17 cellular contexts compared by ENCODE assay signal in genomic region chr7:77995717-77996116, GRCh38.
DNase-seq lines count a peak whose midpoint lies in the region; ATAC-seq, FAIRE-seq and TF ChIP-seq lines count a peak whose summit lies in the region.
"Had no signal": no experiment of that assay in that cellular context is flagged by ENCODE, and none has a peak within 500 bp of the region (broad histone marks: within the 10 kb centered on the region; RNA-seq: fewer than 3 reads in every experiment).

No MANE protein-coding gene starts in this region.

- H3K9ac ChIP-seq in astrocyte (ENCODE audit: low read length), result no peak overlapping the region
- H3K9ac ChIP-seq: BLaER1 had no signal

- H3K27me3 ChIP-seq in astrocyte (ENCODE audit: insufficient read depth, low read length), result peaks cover 2% of the 10 kb centered on the region
- H3K27me3 ChIP-seq: BLaER1, vagina had no signal

- H3K4me2 ChIP-seq in astrocyte (ENCODE audit: low read length), result no peak overlapping the region
- H3K4me2 ChIP-seq: BLaER1 had no signal

- ATAC-seq in effector memory CD8-positive, alpha-beta T cell (replicated peaks), result no peak
- ATAC-seq: activated CD8-positive, alpha-beta memory T cell treated with anti-CD3 and anti-CD28 coated beads, Interleukin-2, amount 10 ng/mL, durations not matched to agents 7 days and 5 days; stimulated activated effector memory CD8-positive, alpha-beta T cell treated with anti-CD3 and anti-CD28 coated beads, Interleukin-12 subunit alpha, Interleukin-12 subunit beta, amount 100 ng/mL, for 72 hours had no signal

- H3K79me2 ChIP-seq in astrocyte (ENCODE audit: insufficient read depth, low read length), result no peaks in the 10 kb centered on the region

- H3K27ac Mint-ChIP-seq in HFFc6 (peak overlapping the region; percentile 61; the same call in 1 of the 2 replicates), astrocyte (ENCODE audit: unreplicated experiment) (no peak overlapping the region)
- no peak overlapping the region for H3K27ac Mint-ChIP-seq in effector memory CD8-positive, alpha-beta T cell
- H3K27ac Mint-ChIP-seq in activated T-cell treated with anti-CD3 and anti-CD28 coated beads, Interleukin-2, amount 50 U/mL, for 24 hours, result no peak overlapping the region
- H3K27ac Mint-ChIP-seq: activated CD8-positive, alpha-beta memory T cell treated with anti-CD3 and anti-CD28 coated beads, Interleukin-2, amount 10 ng/mL, durations not matched to agents 7 days and 5 days; stimulated activated effector memory CD8-positive, alpha-beta T cell treated with anti-CD3 and anti-CD28 coated beads, Interleukin-12 subunit alpha, Interleukin-12 subunit beta, amount 100 ng/mL, for 72 hours had no signal

- peak overlapping the region; percentile 61 for H3K4me3 Mint-ChIP-seq in HFFc6
- H3K4me3 Mint-ChIP-seq in astrocyte (ENCODE audit: unreplicated experiment), result no peak overlapping the region
- H3K4me3 Mint-ChIP-seq in effector memory CD8-positive, alpha-beta T cell, result no peak overlapping the region
- H3K4me3 Mint-ChIP-seq in activated T-cell treated with anti-CD3 and anti-CD28 coated beads, Interleukin-2, amount 50 U/mL, for 24 hours, result no peak overlapping the region
- H3K4me3 Mint-ChIP-seq: activated CD8-positive, alpha-beta memory T cell treated with anti-CD3 and anti-CD28 coated beads, Interleukin-2, amount 10 ng/mL, durations not matched to agents 7 days and 5 days; stimulated activated effector memory CD8-positive, alpha-beta T cell treated with anti-CD3 and anti-CD28 coated beads, Interleukin-12 subunit alpha, Interleukin-12 subunit beta, amount 100 ng/mL, for 72 hours had no signal

- H3K9me3 Mint-ChIP-seq in HFFc6 (peaks cover 3% of the 10 kb centered on the region; the same call in 1 of the 2 replicates), astrocyte (ENCODE audit: unreplicated experiment) (peaks cover 4% of the 10 kb centered on the region)
- no peaks in the 10 kb centered on the region for H3K9me3 Mint-ChIP-seq in effector memory CD8-positive, alpha-beta T cell
- H3K9me3 Mint-ChIP-seq in activated T-cell treated with anti-CD3 and anti-CD28 coated beads, Interleukin-2, amount 50 U/mL, for 24 hours, result peaks cover 2% of the 10 kb centered on the region
- H3K9me3 Mint-ChIP-seq: stimulated activated effector memory CD8-positive, alpha-beta T cell treated with anti-CD3 and anti-CD28 coated beads, Interleukin-12 subunit alpha, Interleukin-12 subunit beta, amount 100 ng/mL, for 72 hours had no signal

- no peaks in the 10 kb centered on the region for H4K20me1 ChIP-seq in astrocyte (ENCODE audit: insufficient read depth, low read length)
- H4K20me1 ChIP-seq: BLaER1 had no signal

- no peak overlapping the region for H2AFZ ChIP-seq in astrocyte (ENCODE audit: low read depth, low read length)

- no peaks in the 10 kb centered on the region for H3K36me3 Mint-ChIP-seq in HFFc6 (ENCODE audit: low read depth)
- no peaks in the 10 kb centered on the region for H3K36me3 Mint-ChIP-seq in astrocyte (ENCODE audit: low read depth, unreplicated experiment)
- H3K36me3 Mint-ChIP-seq in effector memory CD8-positive, alpha-beta T cell (ENCODE audit: insufficient read depth), result no peaks in the 10 kb centered on the region
- no peaks in the 10 kb centered on the region for H3K36me3 Mint-ChIP-seq in activated T-cell treated with anti-CD3 and anti-CD28 coated beads, Interleukin-2, amount 50 U/mL, for 24 hours (ENCODE audit: low read depth)
- H3K36me3 Mint-ChIP-seq: activated CD8-positive, alpha-beta memory T cell treated with anti-CD3 and anti-CD28 coated beads, Interleukin-2, amount 10 ng/mL, durations not matched to agents 7 days and 5 days; stimulated activated effector memory CD8-positive, alpha-beta T cell treated with anti-CD3 and anti-CD28 coated beads, Interleukin-12 subunit alpha, Interleukin-12 subunit beta, amount 100 ng/mL, for 72 hours had no signal

- no peaks in the 10 kb centered on the region for H3K9me3 ChIP-seq in astrocyte (ENCODE audit: insufficient read depth, low read depth, low read length)
- H3K9me3 ChIP-seq: BLaER1, vagina had no signal

- H3K27ac ChIP-seq in astrocyte (ENCODE audit: low read depth, low read length), result no peak overlapping the region
- H3K27ac ChIP-seq: BLaER1, vagina had no signal

- H3K36me3 ChIP-seq in astrocyte (ENCODE audit: insufficient read depth, low read length), result no peaks in the 10 kb centered on the region
- H3K36me3 ChIP-seq: BLaER1, vagina had no signal

- no peak for FAIRE-seq in astrocyte (lab: Jason Lieb, UNC)
- FAIRE-seq: G401.6, kidney, TTC549 had no signal

- no peaks in the 10 kb centered on the region for H3K4me1 ChIP-seq in astrocyte (ENCODE audit: insufficient read depth, low read length)
- H3K4me1 ChIP-seq: BLaER1, vagina had no signal

- TF ChIP-seq CTCF in HFFc6 (IDR thresholded peaks at IDR 0.05), result peak; percentile 49
- TF ChIP-seq CTCF in astrocyte (IDR thresholded peaks at IDR 0.05; ENCODE audit: insufficient read depth, low read depth, low read length), result peak; percentile 11

- DNase-seq in AG20443 (ENCODE audit: low spot score) (peak; percentile 37), HFFc6 (peak; percentile 14), astrocyte (ENCODE audit: low read depth) (no peak), iris pigment epithelial cell (ENCODE audit: low read depth) (peak; percentile 9), DMS79 (lab: John Stamatoyannopoulos, UW) (no peak), NCI-H1436 treated with DMSO at 0.1 percent for 48 hours (lab: John Stamatoyannopoulos, UW) (no peak)
- DNase-seq in effector memory CD8-positive, alpha-beta T cell, result no peak
- DNase-seq in activated T-cell treated with anti-CD3 and anti-CD28 coated beads, Interleukin-2, amount 50 U/mL, for 24 hours, result no peak
- DNase-seq: activated CD8-positive, alpha-beta memory T cell treated with anti-CD3 and anti-CD28 coated beads, Interleukin-2, amount 10 ng/mL, durations not matched to agents 7 days and 5 days; kidney; SIG-M5; stimulated activated CD4-positive, alpha-beta T cell treated with anti-CD3 and anti-CD28 coated beads, Interleukin-2, amount 100 ng/mL, for 48 hours had no signal

- H3K4me1 Mint-ChIP-seq in HFFc6 (ENCODE audit: low read depth) (peaks cover 12% of the 10 kb centered on the region), astrocyte (ENCODE audit: low read depth, unreplicated experiment) (no peaks in the 10 kb centered on the region)
- no peaks in the 10 kb centered on the region for H3K4me1 Mint-ChIP-seq in effector memory CD8-positive, alpha-beta T cell (ENCODE audit: low read depth in 2 of 2)
- no peaks in the 10 kb centered on the region for H3K4me1 Mint-ChIP-seq in activated T-cell treated with anti-CD3 and anti-CD28 coated beads, Interleukin-2, amount 50 U/mL, for 24 hours (ENCODE audit: low read depth)
- H3K4me1 Mint-ChIP-seq: activated CD8-positive, alpha-beta memory T cell treated with anti-CD3 and anti-CD28 coated beads, Interleukin-2, amount 10 ng/mL, durations not matched to agents 7 days and 5 days; stimulated activated effector memory CD8-positive, alpha-beta T cell treated with anti-CD3 and anti-CD28 coated beads, Interleukin-12 subunit alpha, Interleukin-12 subunit beta, amount 100 ng/mL, for 72 hours had no signal

- H3K4me3 ChIP-seq in astrocyte (ENCODE audit: insufficient read depth, low read depth, low read length), result no peak overlapping the region
- H3K4me3 ChIP-seq: BLaER1, vagina had no signal

- H3K27me3 Mint-ChIP-seq in HFFc6 (ENCODE audit: insufficient read depth) (peaks cover 12% of the 10 kb centered on the region), astrocyte (ENCODE audit: low read depth, unreplicated experiment) (peaks cover 5% of the 10 kb centered on the region)
- H3K27me3 Mint-ChIP-seq in effector memory CD8-positive, alpha-beta T cell, result peaks cover 17 to 32% of the 10 kb centered on the region in 2 donors
- peaks cover 3% of the 10 kb centered on the region for H3K27me3 Mint-ChIP-seq in activated T-cell treated with anti-CD3 and anti-CD28 coated beads, Interleukin-2, amount 50 U/mL, for 24 hours

Comparison
In these comparisons a context has a peak if more than half of its experiments do, and no peak if none do; other contexts are left out.
1. DNase-seq: peak in AG20443 (single experiment), HFFc6 (single experiment) and iris pigment epithelial cell (single experiment); none in astrocyte (single experiment), DMS79 (single experiment), NCI-H1436 treated with DMSO at 0.1 percent for 48 hours (single experiment), effector memory CD8-positive, alpha-beta T cell (0 of 3) and activated T-cell treated with anti-CD3 and anti-CD28 coated beads, Interleukin-2, amount 50 U/mL, for 24 hours (single experiment).